Comparison of ENCODE assay signal across 8 cellular contexts in genomic region chr2:227163998-227164744, GRCh38. TPM values are rescaled to one million over a fixed set of nuclear protein-coding genes. Genes with fewer than 3 reads are reported as not detected.
A peak's percentile ranks its signal among the peaks of the same experiment; 100 is the strongest.
DNase-seq lines count a peak whose midpoint lies in the region; ATAC-seq lines count a peak whose summit lies in the region.

Gene COL4A3 (plus strand): TSS chr2:227164624. CDS start chr2:227164727, 103 bp downstream.
Gene COL4A4 (minus strand): TSS chr2:227164205. CDS start chr2:227147483, 16,722 bp downstream.

- H3K9me3 Mint-ChIP-seq in activated CD4-positive, alpha-beta T cell treated with anti-CD3 and anti-CD28 coated beads for 36 hours (ENCODE audit: low read depth) = peaks cover 6% of the 10 kb centered on the region
- H3K9me3 Mint-ChIP-seq in stimulated activated memory B cell treated with anti-CD40 and anti-IgM and Interleukin-4, amounts not matched to agents 10 μg/mL and 1 μg/mL and 100 μg/mL, for 72 hours = peaks cover 4% of the 10 kb centered on the region

- peaks cover 36% of the 10 kb centered on the region for H3K27me3 ChIP-seq in adipocyte (replicated peaks; ENCODE audit: control insufficient read depth, insufficient read depth, low read length)

- H3K4me3 Mint-ChIP-seq in activated CD4-positive, alpha-beta T cell treated with anti-CD3 and anti-CD28 coated beads for 36 hours = peak within 1 kb of the TSS; percentile 53
- H3K4me3 Mint-ChIP-seq in stimulated activated memory B cell treated with anti-CD40 and anti-IgM and Interleukin-4, amounts not matched to agents 10 μg/mL and 1 μg/mL and 100 μg/mL, for 72 hours = peak within 1 kb of the TSS; percentile 96

- H3K4me1 ChIP-seq in adipocyte (ENCODE audit: control insufficient read depth, insufficient read depth, low read length) = no peaks in the 10 kb centered on the region

- DNase-seq in activated CD4-positive, alpha-beta T cell treated with anti-CD3 and anti-CD28 coated beads for 36 hours = peak; percentile 25
- no peak for DNase-seq in activated CD4-positive, alpha-beta T cell treated with anti-CD3 and anti-CD28 coated beads, Interleukin-2, amount 50 U/mL, for 1 hour
- no peak for DNase-seq in Jurkat, Clone E6-1 (ENCODE audit: low read depth, low spot score)
- peak; percentile 59 for DNase-seq in adipocyte (ENCODE audit: low read depth)
- peak; percentile 70 for DNase-seq in iPS-NIHi11 (ENCODE audit: low spot score)
- DNase-seq in NCI-H1694 (lab: John Stamatoyannopoulos, UW) = no peak

- no peaks in the 10 kb centered on the region for H3K36me3 Mint-ChIP-seq in activated CD4-positive, alpha-beta T cell treated with anti-CD3 and anti-CD28 coated beads for 36 hours (ENCODE audit: low read depth)
- peaks cover 15% of the 10 kb centered on the region for H3K36me3 Mint-ChIP-seq in stimulated activated memory B cell treated with anti-CD40 and anti-IgM and Interleukin-4, amounts not matched to agents 10 μg/mL and 1 μg/mL and 100 μg/mL, for 72 hours

- CTCF ChIA-PET in activated CD4-positive, alpha-beta T cell treated with anti-CD3 and anti-CD28 coated beads for 36 hours (lab: Charles Lee) = no interaction called here

- peak within 1 kb of the TSS; percentile 55 for H3K9ac ChIP-seq in adipocyte (ENCODE audit: low read length)

- H3K27me3 Mint-ChIP-seq in activated CD4-positive, alpha-beta T cell treated with anti-CD3 and anti-CD28 coated beads for 36 hours = peaks cover 55% of the 10 kb centered on the region
- H3K27me3 Mint-ChIP-seq in stimulated activated memory B cell treated with anti-CD40 and anti-IgM and Interleukin-4, amounts not matched to agents 10 μg/mL and 1 μg/mL and 100 μg/mL, for 72 hours = no peaks in the 10 kb centered on the region

- POLR2A ChIA-PET in activated CD4-positive, alpha-beta T cell treated with anti-CD3 and anti-CD28 coated beads for 36 hours (lab: Charles Lee) = no interaction called here

- peaks cover 20% of the 10 kb centered on the region for H3K9me3 ChIP-seq in adipocyte (ENCODE audit: control insufficient read depth, low read length)

- H3K4me1 Mint-ChIP-seq in activated CD4-positive, alpha-beta T cell treated with anti-CD3 and anti-CD28 coated beads for 36 hours = peaks cover 4% of the 10 kb centered on the region
- H3K4me1 Mint-ChIP-seq in stimulated activated memory B cell treated with anti-CD40 and anti-IgM and Interleukin-4, amounts not matched to agents 10 μg/mL and 1 μg/mL and 100 μg/mL, for 72 hours = peaks cover 39% of the 10 kb centered on the region

- intact Hi-C loops in activated CD4-positive, alpha-beta T cell treated with anti-CD3 and anti-CD28 coated beads for 36 hours (cut with DNase I, micrococcal nuclease) = no loop called here

- H3K4me3 ChIP-seq in Jurkat, Clone E6-1 (ENCODE audit: low read length) = peak within 1 kb of the TSS; percentile 50
- peak within 1 kb of the TSS; percentile 77 for H3K4me3 ChIP-seq in adipocyte (ENCODE audit: low read length)

- peak; percentile 61 for ATAC-seq in activated CD4-positive, alpha-beta T cell treated with anti-CD3 and anti-CD28 coated beads for 36 hours
- ATAC-seq in GM21786 (IDR thresholded peaks at IDR 0.05; ENCODE audit: unreplicated experiment) = peak; percentile 50
- peak; percentile 92 for ATAC-seq in stimulated activated memory B cell treated with anti-CD40 and anti-IgM and Interleukin-4, amounts not matched to agents 10 μg/mL and 1 μg/mL and 100 μg/mL, for 72 hours

- H3K27ac Mint-ChIP-seq in activated CD4-positive, alpha-beta T cell treated with anti-CD3 and anti-CD28 coated beads for 36 hours = no peak within 1 kb of the TSS
- H3K27ac Mint-ChIP-seq in stimulated activated memory B cell treated with anti-CD40 and anti-IgM and Interleukin-4, amounts not matched to agents 10 μg/mL and 1 μg/mL and 100 μg/mL, for 72 hours = peak within 1 kb of the TSS; percentile 90

- H3K36me3 ChIP-seq in adipocyte (ENCODE audit: control insufficient read depth, insufficient read depth, low read length, severe bottlenecking) = no peaks in the 10 kb centered on the region

RNA-seq across cellular contexts. Expression of gene COL4A3, which starts in this region (rescaled TPM):
- not detected for total RNA-seq in activated CD4-positive, alpha-beta T cell treated with anti-CD3 and anti-CD28 coated beads for 36 hours
- not detected for polyA plus RNA-seq in Jurkat, Clone E6-1 (2012; ENCODE audit: insufficient read depth, insufficient read length)

RNA-seq across cellular contexts. Expression of gene COL4A4, which starts in this region (rescaled TPM):
- total RNA-seq in activated CD4-positive, alpha-beta T cell treated with anti-CD3 and anti-CD28 coated beads for 36 hours = not detected
- 0.11 TPM for polyA plus RNA-seq in Jurkat, Clone E6-1 (2012; ENCODE audit: insufficient read depth, insufficient read length)

Comparison
In these comparisons a context has a peak if more than half of its experiments do, and no peak if none do; other contexts are left out.
1. Peak in DNase-seq and ATAC-seq in activated CD4-positive, alpha-beta T cell treated with anti-CD3 and anti-CD28 coated beads for 36 hours; RNA of the genes that start here not detected or under 1 TPM.
2. DNase-seq: peak in adipocyte (single experiment) and iPS-NIHi11 (single experiment); none in activated CD4-positive, alpha-beta T cell treated with anti-CD3 and anti-CD28 coated beads, Interleukin-2, amount 50 U/mL, for 1 hour (single experiment), Jurkat, Clone E6-1 (single experiment) and NCI-H1694 (single experiment).
3. Peak in every context shown above with its lines, with median percentiles within 50 percentile points of each other: ATAC-seq.